17 cellular contexts compared by ENCODE assay signal in the genomic region with DNA sequence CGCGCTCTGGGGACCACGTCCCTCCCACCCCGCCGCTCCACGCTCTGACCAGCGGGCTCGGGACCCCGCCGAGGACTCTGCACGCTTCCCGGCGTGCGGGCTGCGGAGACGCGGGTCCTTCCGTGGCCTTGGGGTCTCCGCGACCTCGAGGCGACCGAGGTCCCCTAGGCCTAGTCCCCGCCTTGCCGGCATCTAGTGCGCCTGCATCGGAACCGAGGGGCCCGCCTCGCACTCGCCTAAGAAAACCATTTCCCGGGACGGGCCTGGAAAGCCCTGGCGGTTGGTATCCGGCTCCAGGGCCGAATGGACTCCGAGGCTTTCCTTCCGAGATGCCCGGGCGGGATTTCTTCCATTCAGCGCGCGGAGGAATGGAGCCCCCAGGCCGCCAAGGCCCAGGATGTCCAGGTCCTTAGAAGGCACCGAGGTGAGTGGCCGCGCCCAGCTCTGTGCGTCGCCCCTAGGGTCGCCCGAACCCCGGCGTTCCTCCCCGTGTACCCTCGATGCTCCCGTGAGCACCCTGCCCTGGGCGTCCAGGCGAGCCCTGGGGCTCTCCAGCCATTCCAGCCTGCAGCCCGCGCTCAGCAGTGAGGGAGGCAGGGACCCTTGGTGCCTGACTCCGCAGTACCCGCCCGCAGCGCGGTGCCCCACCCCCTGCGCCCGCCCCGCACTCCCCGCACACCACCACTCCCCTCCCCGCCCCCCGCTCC. TPM values are rescaled to one million over a fixed set of nuclear protein-coding genes. Genes with fewer than 3 reads are reported as not detected.
DNase-seq lines count a peak whose midpoint lies in the region; ATAC-seq, FAIRE-seq and TF ChIP-seq lines count a peak whose summit lies in the region.
"Had no signal": no experiment of that assay in that cellular context is flagged by ENCODE, and none has a peak within 500 bp of the region (broad histone marks: within the 10 kb centered on the region; RNA-seq: fewer than 3 reads in every experiment).

No MANE protein-coding gene starts in this region.

- H3K4me3 ChIP-seq in H1 (ENCODE audit: extremely low read depth in 1 of 4, insufficient read depth in 2 of 4, low read depth in 3 of 4, low read length in 4 of 4): peak overlapping the region; percentile 36 to 71 (median 41)
- peak overlapping the region; percentile 30 to 31 for H3K4me3 ChIP-seq in vagina
- H3K4me3 ChIP-seq: MG63 had no signal

- H3K14ac ChIP-seq in H1 (ENCODE audit: insufficient read length): no peak overlapping the region

- no peaks in the 10 kb centered on the region for H3K79me2 ChIP-seq in H1 (ENCODE audit: control insufficient read depth in 1 of 2, insufficient read depth in 2 of 2, low read length in 2 of 2)

- peaks cover 2 to 7% of the 10 kb centered on the region in 2 experiments for H4K20me1 ChIP-seq in H1 (replicated peaks in 1 of 2; ENCODE audit: control insufficient read depth in 1 of 2, insufficient read depth in 2 of 2, low read length in 2 of 2)

- peak overlapping the region; percentile 71 to 95 for H3K4me2 ChIP-seq in H1 (ENCODE audit: insufficient read depth in 1 of 2, low read depth in 2 of 2, low read length in 2 of 2)

- H3K18ac ChIP-seq in H1 (ENCODE audit: extremely low read depth, low read length): no peak overlapping the region; the same call in 1 of the 2 replicates

- peaks cover 87% of the 10 kb centered on the region for H3K27me3 Mint-ChIP-seq in stimulated activated naive CD8-positive, alpha-beta T cell treated with anti-CD3 and anti-CD28 coated beads, Interleukin-15, amount 100 ng/mL, for 72 hours
- peaks cover 98% of the 10 kb centered on the region for H3K27me3 Mint-ChIP-seq in nephron progenitor cell (ENCODE audit: low read depth, poor library complexity)

- TF ChIP-seq CTCF in H1 (IDR thresholded peaks at IDR 0.05; ENCODE audit: control extremely low read depth in 1 of 3, insufficient read depth in 1 of 3, low read depth in 1 of 3, low read length in 3 of 3) (no peak; a peak in 1 of 4 replicates), nephron progenitor cell (IDR thresholded peaks at IDR 0.05) (no peak), vagina (IDR thresholded peaks at IDR 0.05) (no peak)

- H4K8ac ChIP-seq in H1 (ENCODE audit: extremely low read depth, insufficient read depth, low read length): peak overlapping the region; percentile 63; the same call in 1 of the 2 replicates

- H3K36me3 ChIP-seq in H1 (ENCODE audit: control insufficient read depth in 2 of 4, insufficient read depth in 4 of 4, low read length in 3 of 4) (no peaks in the 10 kb centered on the region), vagina (no peaks in the 10 kb centered on the region)
- H3K36me3 ChIP-seq: MG63, tibial nerve had no signal

- no peak overlapping the region for H3K4me3 Mint-ChIP-seq in stimulated activated naive CD8-positive, alpha-beta T cell treated with anti-CD3 and anti-CD28 coated beads, Interleukin-15, amount 100 ng/mL, for 72 hours
- H3K4me3 Mint-ChIP-seq in nephron progenitor cell: no peak overlapping the region

- intact Hi-C loops in vagina (cut with DNase I): no loop called here

- TF ChIP-seq RAD21 in H1 (IDR thresholded peaks at IDR 0.05 in 1 of 2, conservative IDR thresholded peaks at IDR 0.05 in 1 of 2; ENCODE audit: low read depth in 2 of 2, low read length in 2 of 2): no peak

- H2AK5ac ChIP-seq in H1 (ENCODE audit: low read depth, low read length): no peak overlapping the region

- no peak overlapping the region for H3K4ac ChIP-seq in H1 (replicated peaks; ENCODE audit: insufficient read length, low read depth, low read length)

- POLR2A ChIA-PET in H1 (lab: Charles Lee; ENCODE audit: partially characterized antibody): interaction anchor here (1.0 kb wide), 2 partner anchors 12 to 33 kb away, joined by 3 read pairs; no protein-coding TSS in a partner anchor

- WGBS in H1 (ENCODE audit: extremely low coverage in 1 of 2, insufficient coverage in 1 of 2, insufficient read length in 1 of 2, insufficient replicate concordance in 2 of 2, low coverage in 1 of 2, low lambda C conversion rate in 2 of 2, missing lambda C conversion rate in 1 of 2), 2 experiments: 5% methylated on average over 17 of the region's 71 CpGs; no CpG with 5 or more reads in 1 of the 2 experiments

- H3K27ac Mint-ChIP-seq in stimulated activated naive CD8-positive, alpha-beta T cell treated with anti-CD3 and anti-CD28 coated beads, Interleukin-15, amount 100 ng/mL, for 72 hours: no peak overlapping the region
- no peak overlapping the region for H3K27ac Mint-ChIP-seq in nephron progenitor cell

- H3K4me1 Mint-ChIP-seq in stimulated activated naive CD8-positive, alpha-beta T cell treated with anti-CD3 and anti-CD28 coated beads, Interleukin-15, amount 100 ng/mL, for 72 hours: peaks cover 40% of the 10 kb centered on the region
- peaks cover 6% of the 10 kb centered on the region for H3K4me1 Mint-ChIP-seq in nephron progenitor cell

- peaks cover 14% of the 10 kb centered on the region; the same call in 1 of the 2 replicates for H3K23me2 ChIP-seq in H1 (ENCODE audit: low read depth, low read length)

- no peak overlapping the region for H3K9ac ChIP-seq in H1 (replicated peaks in 1 of 4; ENCODE audit: extremely low read depth in 1 of 4, low read depth in 3 of 4, low read length in 3 of 4)

- no peak for DNase-seq in stimulated activated naive CD8-positive, alpha-beta T cell treated with anti-CD3 and anti-CD28 coated beads, Interleukin-15, amount 100 ng/mL, for 72 hours
- no peak for DNase-seq in stimulated activated naive CD8-positive, alpha-beta T cell treated with anti-CD3 and anti-CD28 coated beads, Interleukin-15, Interleukin-2, amounts not matched to agents 100 U/mL and 50 U/mL, for 24 hours
- DNase-seq in H1 (ENCODE audit: low read depth in 1 of 2, low spot score in 2 of 2): peak in 1 of 2 experiments; percentile 71
- DNase-seq in nephron progenitor cell: peak; percentile 36
- no peak for DNase-seq in vagina (ENCODE audit: extremely low spot score in 2 of 2)
- DNase-seq in nucleus accumbens (lab: John Stamatoyannopoulos, UW): no peak
- DNase-seq: activated CD4-positive, alpha-beta T cell treated with anti-CD3 and anti-CD28 coated beads for 1 hour; GF-D8; MG63; NCI-H2029 treated with DMSO at 0.1 percent for 48 hours; RPMI8226 had no signal

- no peaks in the 10 kb centered on the region for H3K79me1 ChIP-seq in H1 (ENCODE audit: low read depth, low read length)

- H3K9me3 Mint-ChIP-seq in stimulated activated naive CD8-positive, alpha-beta T cell treated with anti-CD3 and anti-CD28 coated beads, Interleukin-15, amount 100 ng/mL, for 72 hours: no peaks in the 10 kb centered on the region
- H3K9me3 Mint-ChIP-seq in nephron progenitor cell: peaks cover 12% of the 10 kb centered on the region

- no peak overlapping the region for H2BK12ac ChIP-seq in H1 (ENCODE audit: low read depth, low read length)

- H3K4me1 ChIP-seq in H1 (replicated peaks in 1 of 4; ENCODE audit: control insufficient read depth in 3 of 4, insufficient read depth in 4 of 4, low read length in 3 of 4) (peaks cover 0 to 6% (median 0%) of the 10 kb centered on the region in 4 experiments; a peak in 3 of 7 replicates), vagina (peaks cover 12% of the 10 kb centered on the region)
- H3K4me1 ChIP-seq: Caco-2 had no signal

- no peak overlapping the region for H3K56ac ChIP-seq in H1 (replicated peaks; ENCODE audit: insufficient read length, low read depth, low read length)

- no peak overlapping the region for H4K5ac ChIP-seq in H1 (ENCODE audit: insufficient read length, low read depth, low read length)

- H2BK20ac ChIP-seq in H1 (ENCODE audit: low read length): no peak overlapping the region

- no peak for TF ChIP-seq EP300 in H1 (IDR thresholded peaks at IDR 0.05; ENCODE audit: borderline replicate concordance in 1 of 2, low read depth in 2 of 2, low read length in 2 of 2)

- H3K27me3 ChIP-seq in H1 (replicated peaks in 1 of 4; ENCODE audit: control insufficient read depth in 3 of 4, extremely low read depth in 1 of 4, insufficient read depth in 3 of 4, low read length in 3 of 4) (peaks cover 30 to 73% (median 62%) of the 10 kb centered on the region in 4 experiments), vagina (peaks cover 6% of the 10 kb centered on the region)

- no peak overlapping the region for H4K91ac ChIP-seq in H1 (replicated peaks; ENCODE audit: insufficient read length, low read length)

- TF ChIP-seq POLR2A in H1 (IDR thresholded peaks at IDR 0.05; ENCODE audit: control extremely low read depth in 1 of 2, low read depth in 2 of 2, low read length in 2 of 2) (no peak), vagina (IDR thresholded peaks at IDR 0.05) (no peak)

- no peaks in the 10 kb centered on the region for H3K36me3 Mint-ChIP-seq in nephron progenitor cell (ENCODE audit: low read depth)

- FAIRE-seq in H1 (lab: Jason Lieb, UNC): no peak

- H2AFZ ChIP-seq in H1 (ENCODE audit: low read length): peak overlapping the region; percentile 73; the same call in 1 of the 2 replicates

- peak; percentile 19 for ATAC-seq in stimulated activated naive CD8-positive, alpha-beta T cell treated with anti-CD3 and anti-CD28 coated beads, Interleukin-15, amount 100 ng/mL, for 72 hours
- no peak for ATAC-seq in stimulated activated naive CD8-positive, alpha-beta T cell treated with anti-CD3 and anti-CD28 coated beads, Interleukin-15, Interleukin-2, amounts not matched to agents 100 U/mL and 50 U/mL, for 24 hours
- ATAC-seq in GM18907 (IDR thresholded peaks at IDR 0.05; ENCODE audit: unreplicated experiment) (no peak), HG03175 (IDR thresholded peaks at IDR 0.05; ENCODE audit: unreplicated experiment) (no peak)

- H3K9me3 ChIP-seq in H1 (ENCODE audit: insufficient read depth in 2 of 2, low read depth in 1 of 2, low read length in 1 of 2): no peaks in the 10 kb centered on the region
- no peaks in the 10 kb centered on the region for H3K9me3 ChIP-seq in vagina
- H3K9me3 ChIP-seq: Caco-2 had no signal

- no peak overlapping the region for H3K27ac ChIP-seq in H1 (ENCODE audit: low read depth, low read length)
- H3K27ac ChIP-seq in vagina: no peak overlapping the region
- H3K27ac ChIP-seq: tibial nerve had no signal

- H2BK120ac ChIP-seq in H1 (replicated peaks; ENCODE audit: low read depth, low read length): no peak overlapping the region

- CTCF ChIA-PET in H1 (lab: Charles Lee; ENCODE audit: partially characterized antibody): interaction anchor here (1.0 to 3.0 kb wide), 2 partner anchors 61 to 66 kb away, joined by 3 to 10 read pairs; no protein-coding TSS in a partner anchor

- H3K23ac ChIP-seq in H1 (ENCODE audit: insufficient read length): no peak overlapping the region

- H2BK15ac ChIP-seq in H1 (ENCODE audit: low read length): no peak overlapping the region

- no peak overlapping the region for H2BK5ac ChIP-seq in H1 (ENCODE audit: low read depth, low read length)

RNA-seq across cellular contexts. Expression of a gene that starts 0.8 kb away (rescaled TPM):
- 0.46 and 0.48 TPM in 2 replicates for total RNA-seq in H1 (2021; fragmentation: NEBNext Ultra II Directional; extraction: Animal tissue kit (Norgen Biotek cat#: 25700))
- 0.86 and 0.91 TPM in 2 replicates for polyA plus RNA-seq in H1 (2011; rRNA removed)
- polyA plus RNA-seq in H1 (2011; cell fraction: cytosol; rRNA removed): 0.57 TPM
- 1.9 TPM for polyA plus RNA-seq in H1 (2011; cell fraction: nucleus; rRNA removed)
- polyA plus RNA-seq in H1 (2012, experiment 1 of 2): 0.55 to 0.88 TPM (median 0.75 TPM) in 4 replicates
- 0.58 TPM for polyA plus RNA-seq in H1 (2012, experiment 2 of 2)
- polyA plus RNA-seq in H1 (2013, experiment 1 of 2): 0.77 TPM
- 0.94 TPM for polyA plus RNA-seq in H1 (2013, experiment 2 of 2)
- polyA minus RNA-seq in H1 (2011; rRNA and poly(A)+ RNA removed): 1.0 and 1.1 TPM in 2 replicates
- polyA minus RNA-seq in H1 (2011; cell fraction: cytosol; rRNA and poly(A)+ RNA removed): 0.44 TPM
- polyA minus RNA-seq in H1 (2011; cell fraction: nucleus; rRNA and poly(A)+ RNA removed): 0.50 TPM
- total RNA-seq in vagina: 0.49 TPM
- total RNA-seq: Caco-2; epithelial cell of proximal tubule; T-helper 1 cell treated with Interleukin-12 subunit alpha and Interleukin-12 subunit beta and Interleukin-4 antibody, amounts not matched to agents 30 ng/mL and 1 ng/mL, for 36 hours had no signal
